In the genomic region with DNA sequence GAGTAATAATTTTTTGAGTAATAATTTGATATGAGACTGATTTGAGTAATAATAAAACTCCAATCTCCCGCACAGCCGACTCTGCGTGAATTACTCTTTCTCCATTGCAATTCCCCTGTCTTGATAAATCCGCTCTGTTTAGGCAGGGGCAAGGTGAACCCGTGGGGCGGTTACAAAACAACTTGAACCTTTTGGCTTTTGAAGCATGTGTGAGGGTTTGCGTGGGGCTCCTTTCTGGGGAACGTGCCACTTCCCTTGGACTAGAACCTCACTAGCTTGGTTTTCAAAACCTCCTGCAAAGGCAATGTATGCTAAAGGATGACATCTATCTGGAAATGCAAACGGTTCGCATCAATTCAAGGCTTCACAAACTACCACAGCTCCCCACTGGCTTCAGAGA, we compare ENCODE assay signal across 1 cellular context.
TF ChIP-seq lines count a peak whose summit lies in the region.

No MANE protein-coding gene starts in this region.

TF ChIP-seq in liver, 16 proteins besides CTCF, POLR2A, EP300 and RAD21 (continued from another document):
- TF ChIP-seq ZBTB33 (IDR thresholded peaks at IDR 0.05) (no peak), HNF4G (IDR thresholded peaks at IDR 0.05) (no peak), HNF4A (conservative IDR thresholded peaks at IDR 0.05) (no peak)
